In genomic region chr10:53075469-53075868, GRCh38 we compare ENCODE assay signal across 3 cellular contexts.
A peak's percentile ranks its signal among the peaks of the same experiment; 100 is the strongest.
TF ChIP-seq lines count a peak whose summit lies in the region.

No MANE protein-coding gene starts in this region.

TF ChIP-seq in A549, 52 proteins besides CTCF, POLR2A, EP300 and RAD21:
- TF ChIP-seq EHF (CRISPR knock-in tag; IDR thresholded peaks at IDR 0.05) = no peak
- TF ChIP-seq MAFK (IDR thresholded peaks at IDR 0.05; ENCODE audit: partially characterized antibody) = peak; percentile 87

TF ChIP-seq in IMR-90, 13 proteins besides CTCF, POLR2A, EP300 and RAD21:
- TF ChIP-seq MAFK (IDR thresholded peaks at IDR 0.05; ENCODE audit: low read depth, low read length) (peak; percentile 96), SMC3 (IDR thresholded peaks at IDR 0.05; ENCODE audit: low read depth, low read length) (no peak)
TF ChIP-seq in IMR-90: peak in this region for 1.

TF ChIP-seq in H1, 55 proteins besides CTCF, POLR2A, EP300 and RAD21:
- TF ChIP-seq BRCA1 (IDR thresholded peaks at IDR 0.05; ENCODE audit: low read depth, low read length) (no peak), MAFK (IDR thresholded peaks at IDR 0.05; ENCODE audit: low read depth, low read length) (peak; percentile 59; the same call in 1 of the 2 replicates), RXRA (IDR thresholded peaks at IDR 0.05; ENCODE audit: insufficient read depth, low read depth, low read length) (no peak), KDM5A (IDR thresholded peaks at IDR 0.05; ENCODE audit: low read length) (no peak), SP1 (IDR thresholded peaks at IDR 0.05; ENCODE audit: low read depth, low read length) (no peak), CBX5 (IDR thresholded peaks at IDR 0.05; ENCODE audit: low read depth, low read length) (no peak)
